ENCODE assay signal across 8 cellular contexts in the genomic region with DNA sequence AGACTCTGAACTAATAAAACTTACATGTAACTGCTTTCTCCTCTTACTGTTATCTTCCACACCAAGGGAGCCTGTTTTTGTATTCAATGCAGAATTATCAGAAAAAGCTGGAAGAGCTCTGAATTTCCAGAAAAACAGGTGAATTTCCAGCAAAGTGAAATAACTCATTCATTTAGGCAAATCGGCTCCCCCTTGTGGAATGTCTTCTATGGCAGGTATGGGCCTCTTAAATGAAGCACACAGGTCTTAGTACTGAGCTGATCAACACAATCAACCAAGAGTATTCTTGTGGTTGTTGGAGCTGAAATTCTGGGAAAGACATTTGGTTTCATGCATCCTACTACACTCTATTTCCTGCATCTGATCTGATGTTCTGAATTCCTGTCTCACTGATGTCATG. TPM values are rescaled to one million over a fixed set of nuclear protein-coding genes. Genes with fewer than 3 reads are reported as not detected.
A peak's percentile ranks its signal among the peaks of the same experiment; 100 is the strongest.
DNase-seq lines count a peak whose midpoint lies in the region; ATAC-seq and TF ChIP-seq lines count a peak whose summit lies in the region.

No MANE protein-coding gene starts in this region.

- DNase-seq in NCI-H2196 (lab: John Stamatoyannopoulos, UW; ENCODE audit: unreplicated experiment): peak; percentile 20
- no peak for DNase-seq in NCI-H2196 treated with DMSO at 0.1 percent for 48 hours (lab: John Stamatoyannopoulos, UW; ENCODE audit: unreplicated experiment)
- peak; percentile 20 for DNase-seq in NCI-H345 (lab: John Stamatoyannopoulos, UW)
- DNase-seq in endodermal cell: peak; percentile 70
- DNase-seq in pulmonary artery endothelial cell (ENCODE audit: low read depth, low spot score): peak; percentile 3
- no peak for DNase-seq in AG20443 (ENCODE audit: low spot score)
- no peak for DNase-seq in MV-4-11 (lab: John Stamatoyannopoulos, UW)

- H3K27me3 Mint-ChIP-seq in endodermal cell (ENCODE audit: insufficient read depth): peaks cover 5% of the 10 kb centered on the region

- WGBS in endodermal cell (ENCODE audit: insufficient coverage in 1 of 2, insufficient read length in 1 of 2), 2 experiments: 0 to 4% methylated on average over 1 of the region's 1 CpG

- no peak for ATAC-seq in GM21619 (IDR thresholded peaks at IDR 0.05; ENCODE audit: unreplicated experiment)

- H3K4me1 Mint-ChIP-seq in endodermal cell: peaks cover 42% of the 10 kb centered on the region

- H3K27me3 ChIP-seq in endodermal cell (ENCODE audit: control insufficient read depth, insufficient read depth, low read length, poor library complexity, severe bottlenecking): no peaks in the 10 kb centered on the region

- no peak overlapping the region for H3K27ac ChIP-seq in endodermal cell (ENCODE audit: low read depth, low read length)

- H3K4me3 Mint-ChIP-seq in endodermal cell: no peak overlapping the region

- H3K36me3 ChIP-seq in endodermal cell (ENCODE audit: control insufficient read depth, insufficient read depth, low read length): no peaks in the 10 kb centered on the region

- no peak overlapping the region for H3K9ac ChIP-seq in endodermal cell (ENCODE audit: extremely low read depth, low read length, poor library complexity, severe bottlenecking)

- no peak overlapping the region for H3K4me3 ChIP-seq in endodermal cell (ENCODE audit: low read length)

- no peaks in the 10 kb centered on the region for H3K9me3 Mint-ChIP-seq in endodermal cell

- no peaks in the 10 kb centered on the region for H3K9me3 ChIP-seq in endodermal cell (ENCODE audit: control insufficient read depth, low read length)

- no peak overlapping the region for H3K27ac Mint-ChIP-seq in endodermal cell

- no peaks in the 10 kb centered on the region for H3K36me3 Mint-ChIP-seq in endodermal cell (ENCODE audit: low read depth)

- H3K4me1 ChIP-seq in endodermal cell (ENCODE audit: control insufficient read depth, insufficient read depth, low read length): no peaks in the 10 kb centered on the region

- peak; percentile 83 for TF ChIP-seq CTCF in endodermal cell (conservative IDR thresholded peaks at IDR 0.05)

RNA-seq across cellular contexts. Expression of gene PTPRG, which starts 31.0 kb away (rescaled TPM):
- total RNA-seq in endodermal cell: 100 to 1,000 TPM in 1 of 2 donors, 10 to 100 TPM in 1; 76.5 to 108 TPM
- polyA plus RNA-seq in endodermal cell (2013, experiment 1 of 2): 49.7 TPM
- polyA plus RNA-seq in endodermal cell (2013, experiment 2 of 2): 51.9 TPM
- total RNA-seq in pulmonary artery endothelial cell: 41.0 and 45.1 TPM in 2 replicates

Comparison
In these comparisons a context has a peak if more than half of its experiments do, and no peak if none do; other contexts are left out.
1. DNase-seq: peak in NCI-H2196 (single experiment), NCI-H345 (single experiment), endodermal cell (single experiment) and pulmonary artery endothelial cell (single experiment); none in NCI-H2196 treated with DMSO at 0.1 percent for 48 hours (single experiment), AG20443 (single experiment) and MV-4-11 (single experiment).